In the genomic region with DNA sequence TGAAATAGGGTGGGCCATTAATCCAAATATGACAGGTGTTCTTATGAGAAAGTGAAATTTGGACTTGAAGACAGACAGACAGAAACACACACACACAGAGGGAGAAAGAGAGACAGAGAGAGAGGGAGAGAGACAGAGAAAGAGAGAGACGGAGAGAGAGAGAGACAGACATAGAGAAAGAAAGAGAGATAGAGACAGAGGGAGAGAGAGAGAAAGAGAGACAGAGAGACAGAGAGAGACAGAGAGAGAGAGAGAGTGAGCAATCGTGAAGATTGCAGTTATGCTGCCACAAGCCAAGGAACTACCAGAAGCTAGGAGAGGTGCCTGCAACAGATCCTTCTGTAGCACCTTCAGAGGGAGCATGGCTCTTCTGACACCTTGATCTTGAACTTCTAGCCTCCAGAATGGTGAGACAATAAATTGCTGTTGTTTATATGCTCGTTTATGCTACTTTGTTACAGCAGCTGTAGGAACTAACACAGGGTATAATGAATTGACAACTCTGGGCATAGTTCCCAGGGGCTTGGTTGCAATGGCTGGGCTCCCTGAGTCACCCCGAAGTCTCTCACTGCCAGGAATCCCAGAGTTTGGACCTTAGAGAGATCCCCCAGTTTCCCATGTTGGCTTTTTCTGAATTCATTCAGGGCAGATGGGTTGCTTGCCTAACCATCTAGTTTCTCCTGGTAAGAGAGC, we compare ENCODE assay signal across 3 cellular contexts.
TF ChIP-seq lines count a peak whose summit lies in the region.

No MANE protein-coding gene starts in this region.

TF ChIP-seq in GM23338, 12 proteins besides CTCF, POLR2A, EP300 and RAD21 (continues in another document):
- TF ChIP-seq, protein P1, sequence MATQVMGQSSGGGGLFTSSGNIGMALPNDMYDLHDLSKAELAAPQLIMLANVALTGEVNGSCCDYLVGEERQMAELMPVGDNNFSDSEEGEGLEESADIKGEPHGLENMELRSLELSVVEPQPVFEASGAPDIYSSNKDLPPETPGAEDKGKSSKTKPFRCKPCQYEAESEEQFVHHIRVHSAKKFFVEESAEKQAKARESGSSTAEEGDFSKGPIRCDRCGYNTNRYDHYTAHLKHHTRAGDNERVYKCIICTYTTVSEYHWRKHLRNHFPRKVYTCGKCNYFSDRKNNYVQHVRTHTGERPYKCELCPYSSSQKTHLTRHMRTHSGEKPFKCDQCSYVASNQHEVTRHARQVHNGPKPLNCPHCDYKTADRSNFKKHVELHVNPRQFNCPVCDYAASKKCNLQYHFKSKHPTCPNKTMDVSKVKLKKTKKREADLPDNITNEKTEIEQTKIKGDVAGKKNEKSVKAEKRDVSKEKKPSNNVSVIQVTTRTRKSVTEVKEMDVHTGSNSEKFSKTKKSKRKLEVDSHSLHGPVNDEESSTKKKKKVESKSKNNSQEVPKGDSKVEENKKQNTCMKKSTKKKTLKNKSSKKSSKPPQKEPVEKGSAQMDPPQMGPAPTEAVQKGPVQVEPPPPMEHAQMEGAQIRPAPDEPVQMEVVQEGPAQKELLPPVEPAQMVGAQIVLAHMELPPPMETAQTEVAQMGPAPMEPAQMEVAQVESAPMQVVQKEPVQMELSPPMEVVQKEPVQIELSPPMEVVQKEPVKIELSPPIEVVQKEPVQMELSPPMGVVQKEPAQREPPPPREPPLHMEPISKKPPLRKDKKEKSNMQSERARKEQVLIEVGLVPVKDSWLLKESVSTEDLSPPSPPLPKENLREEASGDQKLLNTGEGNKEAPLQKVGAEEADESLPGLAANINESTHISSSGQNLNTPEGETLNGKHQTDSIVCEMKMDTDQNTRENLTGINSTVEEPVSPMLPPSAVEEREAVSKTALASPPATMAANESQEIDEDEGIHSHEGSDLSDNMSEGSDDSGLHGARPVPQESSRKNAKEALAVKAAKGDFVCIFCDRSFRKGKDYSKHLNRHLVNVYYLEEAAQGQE (IDR thresholded peaks at IDR 0.05; ENCODE audit: unreplicated experiment), result no peak
- TF ChIP-seq NANOG (IDR thresholded peaks at IDR 0.05; ENCODE audit: borderline replicate concordance) (no peak), ZNF114 (CRISPR knock-in tag; IDR thresholded peaks at IDR 0.05) (no peak), CREB1 (CRISPR knock-in tag; IDR thresholded peaks at IDR 0.05; ENCODE audit: low read depth) (no peak)

TF ChIP-seq in IMR-90, 13 proteins besides CTCF, POLR2A, EP300 and RAD21:
- no peak for TF ChIP-seq MXI1 (IDR thresholded peaks at IDR 0.05; ENCODE audit: borderline replicate concordance, low read depth, low read length)
- no peak for TF ChIP-seq RFX5 (IDR thresholded peaks at IDR 0.05; ENCODE audit: low read depth, low read length)
- TF ChIP-seq, protein P2, sequence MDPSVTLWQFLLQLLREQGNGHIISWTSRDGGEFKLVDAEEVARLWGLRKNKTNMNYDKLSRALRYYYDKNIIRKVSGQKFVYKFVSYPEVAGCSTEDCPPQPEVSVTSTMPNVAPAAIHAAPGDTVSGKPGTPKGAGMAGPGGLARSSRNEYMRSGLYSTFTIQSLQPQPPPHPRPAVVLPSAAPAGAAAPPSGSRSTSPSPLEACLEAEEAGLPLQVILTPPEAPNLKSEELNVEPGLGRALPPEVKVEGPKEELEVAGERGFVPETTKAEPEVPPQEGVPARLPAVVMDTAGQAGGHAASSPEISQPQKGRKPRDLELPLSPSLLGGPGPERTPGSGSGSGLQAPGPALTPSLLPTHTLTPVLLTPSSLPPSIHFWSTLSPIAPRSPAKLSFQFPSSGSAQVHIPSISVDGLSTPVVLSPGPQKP (IDR thresholded peaks at IDR 0.05; ENCODE audit: borderline replicate concordance, low read depth, low read length), result no peak
- no peak for TF ChIP-seq RCOR1 (IDR thresholded peaks at IDR 0.05; ENCODE audit: insufficient replicate concordance, low read length)
- no peak for TF ChIP-seq MAFK (IDR thresholded peaks at IDR 0.05; ENCODE audit: low read depth, low read length)
- no peak for TF ChIP-seq CEBPB (IDR thresholded peaks at IDR 0.05; ENCODE audit: low read depth, low read length)
- no peak for TF ChIP-seq NFE2L2 (IDR thresholded peaks at IDR 0.05; ENCODE audit: low read depth, low read length)
- TF ChIP-seq FOS (IDR thresholded peaks at IDR 0.05; ENCODE audit: low read depth, low read length), result no peak
- no peak for TF ChIP-seq MAZ (IDR thresholded peaks at IDR 0.05; ENCODE audit: borderline replicate concordance, low read depth, low read length)
- TF ChIP-seq SMC3 (IDR thresholded peaks at IDR 0.05; ENCODE audit: low read depth, low read length), result no peak
- TF ChIP-seq, protein P3, sequence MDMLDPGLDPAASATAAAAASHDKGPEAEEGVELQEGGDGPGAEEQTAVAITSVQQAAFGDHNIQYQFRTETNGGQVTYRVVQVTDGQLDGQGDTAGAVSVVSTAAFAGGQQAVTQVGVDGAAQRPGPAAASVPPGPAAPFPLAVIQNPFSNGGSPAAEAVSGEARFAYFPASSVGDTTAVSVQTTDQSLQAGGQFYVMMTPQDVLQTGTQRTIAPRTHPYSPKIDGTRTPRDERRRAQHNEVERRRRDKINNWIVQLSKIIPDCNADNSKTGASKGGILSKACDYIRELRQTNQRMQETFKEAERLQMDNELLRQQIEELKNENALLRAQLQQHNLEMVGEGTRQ (IDR thresholded peaks at IDR 0.05; ENCODE audit: low read depth, low read length), result no peak
- TF ChIP-seq BHLHE40 (IDR thresholded peaks at IDR 0.05; ENCODE audit: low read depth, low read length), result no peak
- TF ChIP-seq CHD1 (IDR thresholded peaks at IDR 0.05; ENCODE audit: low read depth, low read length), result no peak

TF ChIP-seq in K562, 482 proteins besides CTCF, POLR2A, EP300 and RAD21:
- TF ChIP-seq, protein P4, sequence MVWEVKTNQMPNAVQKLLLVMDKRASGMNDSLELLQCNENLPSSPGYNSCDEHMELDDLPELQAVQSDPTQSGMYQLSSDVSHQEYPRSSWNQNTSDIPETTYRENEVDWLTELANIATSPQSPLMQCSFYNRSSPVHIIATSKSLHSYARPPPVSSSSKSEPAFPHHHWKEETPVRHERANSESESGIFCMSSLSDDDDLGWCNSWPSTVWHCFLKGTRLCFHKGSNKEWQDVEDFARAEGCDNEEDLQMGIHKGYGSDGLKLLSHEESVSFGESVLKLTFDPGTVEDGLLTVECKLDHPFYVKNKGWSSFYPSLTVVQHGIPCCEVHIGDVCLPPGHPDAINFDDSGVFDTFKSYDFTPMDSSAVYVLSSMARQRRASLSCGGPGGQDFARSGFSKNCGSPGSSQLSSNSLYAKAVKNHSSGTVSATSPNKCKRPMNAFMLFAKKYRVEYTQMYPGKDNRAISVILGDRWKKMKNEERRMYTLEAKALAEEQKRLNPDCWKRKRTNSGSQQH (CRISPR knock-in tag; IDR thresholded peaks at IDR 0.05), result peak; percentile 41; the same call in 1 of the 2 replicates
- TF ChIP-seq, protein P5, sequence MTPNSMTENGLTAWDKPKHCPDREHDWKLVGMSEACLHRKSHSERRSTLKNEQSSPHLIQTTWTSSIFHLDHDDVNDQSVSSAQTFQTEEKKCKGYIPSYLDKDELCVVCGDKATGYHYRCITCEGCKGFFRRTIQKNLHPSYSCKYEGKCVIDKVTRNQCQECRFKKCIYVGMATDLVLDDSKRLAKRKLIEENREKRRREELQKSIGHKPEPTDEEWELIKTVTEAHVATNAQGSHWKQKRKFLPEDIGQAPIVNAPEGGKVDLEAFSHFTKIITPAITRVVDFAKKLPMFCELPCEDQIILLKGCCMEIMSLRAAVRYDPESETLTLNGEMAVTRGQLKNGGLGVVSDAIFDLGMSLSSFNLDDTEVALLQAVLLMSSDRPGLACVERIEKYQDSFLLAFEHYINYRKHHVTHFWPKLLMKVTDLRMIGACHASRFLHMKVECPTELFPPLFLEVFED (CRISPR knock-in tag; conservative IDR thresholded peaks at IDR 0.05), result peak; percentile 57; the same call in 1 of the 2 replicates
- TF ChIP-seq YY1 (IDR thresholded peaks at IDR 0.05; ENCODE audit: borderline replicate concordance in 1 of 3, control insufficient read depth in 1 of 3, extremely low read depth in 1 of 3, insufficient read depth in 3 of 3, insufficient read length in 1 of 3, insufficient replicate concordance in 2 of 3, low read depth in 1 of 3, low read length in 2 of 3), result no peak
- peak; percentile 56; the same call in 1 of the 2 replicates for TF ChIP-seq ELF4 (CRISPR knock-in tag; IDR thresholded peaks at IDR 0.05)
- no peak for TF ChIP-seq ARID2 (IDR thresholded peaks at IDR 0.05)
- TF ChIP-seq, protein P6, sequence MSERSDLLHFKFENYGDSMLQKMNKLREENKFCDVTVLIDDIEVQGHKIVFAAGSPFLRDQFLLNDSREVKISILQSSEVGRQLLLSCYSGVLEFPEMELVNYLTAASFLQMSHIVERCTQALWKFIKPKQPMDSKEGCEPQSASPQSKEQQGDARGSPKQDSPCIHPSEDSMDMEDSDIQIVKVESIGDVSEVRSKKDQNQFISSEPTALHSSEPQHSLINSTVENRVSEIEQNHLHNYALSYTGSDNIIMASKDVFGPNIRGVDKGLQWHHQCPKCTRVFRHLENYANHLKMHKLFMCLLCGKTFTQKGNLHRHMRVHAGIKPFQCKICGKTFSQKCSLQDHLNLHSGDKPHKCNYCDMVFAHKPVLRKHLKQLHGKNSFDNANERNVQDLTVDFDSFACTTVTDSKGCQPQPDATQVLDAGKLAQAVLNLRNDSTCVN (CRISPR knock-in tag; IDR thresholded peaks at IDR 0.05), result peak; percentile 87
TF ChIP-seq in K562: peak in this region for 4.
